ENCODE assay signal across 10 cellular contexts in the genomic region with DNA sequence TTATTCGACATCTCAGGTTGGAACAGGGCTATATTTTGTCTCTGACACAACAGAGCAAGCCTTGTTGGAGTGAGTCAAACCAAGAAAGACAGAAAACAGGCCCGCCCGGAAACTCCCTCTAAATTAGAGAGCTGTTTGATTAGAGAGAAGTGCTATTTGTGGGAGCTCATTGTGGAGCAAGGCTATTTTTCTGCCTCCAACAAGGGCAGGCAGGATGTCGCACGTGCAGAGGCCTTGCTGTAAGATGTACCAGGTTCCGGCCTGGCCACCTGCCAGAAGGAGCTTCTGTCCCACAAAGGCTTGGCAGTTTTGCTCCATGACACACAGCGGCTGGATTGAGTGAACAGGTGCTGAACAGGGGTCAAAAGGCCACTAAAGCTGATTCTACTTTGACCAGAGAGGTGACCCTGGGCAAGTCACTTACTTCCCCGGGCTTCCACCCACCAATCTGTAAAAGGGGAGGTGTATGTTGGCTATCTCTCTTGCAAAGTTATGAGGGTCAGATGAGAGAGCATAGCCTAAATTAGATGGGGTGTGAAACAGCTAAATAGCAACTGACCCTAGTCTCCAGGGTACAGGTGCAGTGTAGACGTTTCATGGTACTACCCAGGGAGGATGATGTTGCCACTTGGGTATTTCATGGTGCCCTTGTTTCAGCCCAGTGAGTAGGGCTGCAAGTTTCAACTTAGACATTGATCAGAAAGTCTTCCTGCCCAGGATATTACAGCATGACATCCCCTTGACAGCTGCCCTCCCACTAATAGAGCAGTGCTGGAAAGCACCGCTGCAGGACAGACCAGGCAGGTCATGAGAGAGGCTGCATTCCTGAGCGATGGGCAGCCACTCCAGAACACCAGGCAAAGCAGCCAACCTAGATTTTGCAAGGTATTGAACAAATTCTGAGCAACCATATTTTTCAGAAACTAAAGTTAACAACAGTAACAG.
DNase-seq lines count a peak whose midpoint lies in the region; ATAC-seq and TF ChIP-seq lines count a peak whose summit lies in the region.
"Had no signal": no experiment of that assay in that cellular context is flagged by ENCODE, and none has a peak within 500 bp of the region (broad histone marks: within the 10 kb centered on the region; RNA-seq: fewer than 3 reads in every experiment).

No MANE protein-coding gene starts in this region.

- peaks cover 0 to 59% (median 30%) of the 10 kb centered on the region in 12 donors for H3K4me1 ChIP-seq in heart left ventricle

- ATAC-seq in GM18511 (IDR thresholded peaks at IDR 0.05; ENCODE audit: unreplicated experiment) (peak; percentile 74), GM21447 (IDR thresholded peaks at IDR 0.05; ENCODE audit: unreplicated experiment) (peak; percentile 78), HG03439 (IDR thresholded peaks at IDR 0.05; ENCODE audit: unreplicated experiment) (peak; percentile 68), heart left ventricle (peak; percentile 12 to 80 (median 70))
- ATAC-seq: left colon had no signal

- peaks cover 0 to 18% (median 0%) of the 10 kb centered on the region in 9 donors for H3K36me3 ChIP-seq in heart left ventricle

- intact Hi-C loops in heart left ventricle (cut with DNase I): loop anchor here in 3 of 10 donors (5.0 to 10.0 kb wide), 2 partner anchors 59 to 61 kb away; partner anchors contain the start of gene VSTM4 (in 1 of the 3)

- H3K4me3 ChIP-seq in heart left ventricle: no peak overlapping the region

- WGBS in heart left ventricle, 4 donors: 43 to 69% (median 54%) methylated on average over 9 to 11 of the region's 11 CpGs

- no peak for TF ChIP-seq POLR2A in heart left ventricle (IDR thresholded peaks at IDR 0.05)

- H3K9me3 ChIP-seq in heart left ventricle: no peaks in the 10 kb centered on the region

- DNase-seq in heart left ventricle (peak in 4 of 5 donors; percentile 36 to 69 (median 50)), NCI-H146 treated with DMSO at 0.1 percent for 48 hours (lab: John Stamatoyannopoulos, UW; ENCODE audit: unreplicated experiment) (no peak), NCI-H2171 (lab: John Stamatoyannopoulos, UW) (no peak), RWPE1 (ENCODE audit: low spot score) (no peak), germinal center (ENCODE audit: low spot score) (no peak)
- DNase-seq: left colon, NCI-H1105 had no signal

- TF ChIP-seq CTCF in heart left ventricle (IDR thresholded peaks at IDR 0.05): no peak
- TF ChIP-seq CTCF in RWPE1 (conservative IDR thresholded peaks at IDR 0.05; ENCODE audit: low read depth): no peak

- H3K27ac ChIP-seq in heart left ventricle: peak overlapping the region in 10 of 12 donors; percentile 2 to 76 (median 44)
- no peak overlapping the region for H3K27ac ChIP-seq in RWPE1

- H3K27me3 ChIP-seq in heart left ventricle: no peaks in the 10 kb centered on the region

- POLR2A ChIA-PET in RWPE1 (lab: Yijun Ruan, JAX; ENCODE audit: low non-redundant PET): no interaction called here

- CTCF ChIA-PET in RWPE1 (lab: Yijun Ruan, JAX): no interaction called here

Comparison
In these comparisons a context has a peak if more than half of its experiments do, and no peak if none do; other contexts are left out.
1. DNase-seq: peak in heart left ventricle (4 of 5); none in NCI-H146 treated with DMSO at 0.1 percent for 48 hours (single experiment), NCI-H2171 (single experiment), RWPE1 (single experiment) and germinal center (single experiment).
2. Peak in every context shown above with its lines, with median percentiles within 50 percentile points of each other: ATAC-seq.